Comparison of ENCODE assay signal across 8 cellular contexts in the genomic region with DNA sequence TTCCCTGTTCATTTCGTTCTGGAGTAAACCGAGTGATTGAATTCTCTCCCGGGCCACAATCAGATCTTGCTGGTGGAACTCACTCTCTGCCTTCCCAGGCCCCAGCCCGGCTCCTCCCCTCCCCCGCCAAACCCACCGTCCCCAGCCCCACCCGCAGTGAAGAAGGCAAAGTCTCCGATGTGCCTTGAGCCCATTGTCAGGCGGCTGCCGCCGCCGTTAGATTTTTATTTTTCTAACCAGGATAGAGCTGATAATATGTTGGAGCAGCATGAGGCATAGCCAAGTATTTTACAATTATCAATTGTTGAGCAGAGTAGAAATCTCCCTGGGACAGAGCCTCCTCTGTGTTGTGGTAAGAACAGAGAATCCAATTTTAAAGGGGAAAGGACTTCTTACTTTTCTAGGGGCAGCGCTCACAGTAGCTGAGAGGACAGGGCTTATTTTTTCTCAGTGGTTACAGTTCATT. TPM values are rescaled to one million over a fixed set of nuclear protein-coding genes. Genes with fewer than 3 reads are reported as not detected.
DNase-seq lines count a peak whose midpoint lies in the region; ATAC-seq lines count a peak whose summit lies in the region.

No MANE protein-coding gene starts in this region.

- no peaks in the 10 kb centered on the region for H3K27me3 ChIP-seq in thymus (ENCODE audit: control insufficient read depth, insufficient read depth)

- H3K4me3 Mint-ChIP-seq in memory B cell: peak overlapping the region; percentile 89

- peaks cover 4% of the 10 kb centered on the region for H3K27me3 Mint-ChIP-seq in memory B cell

- ATAC-seq in memory B cell (ENCODE audit: low read depth): no peak
- no peak for ATAC-seq in GM21786 (IDR thresholded peaks at IDR 0.05; ENCODE audit: unreplicated experiment)

- peaks cover 9% of the 10 kb centered on the region for H3K4me1 ChIP-seq in thymus (ENCODE audit: control insufficient read depth, insufficient read depth, low read length)

- H3K4me1 Mint-ChIP-seq in memory B cell: peaks cover 9% of the 10 kb centered on the region

- no peaks in the 10 kb centered on the region for H3K9me3 Mint-ChIP-seq in memory B cell

- H3K27ac Mint-ChIP-seq in memory B cell: no peak overlapping the region

- no peaks in the 10 kb centered on the region for H3K9me3 ChIP-seq in thymus (ENCODE audit: control insufficient read depth)

- peak; percentile 45 for DNase-seq in NCI-H345 (lab: John Stamatoyannopoulos, UW)
- DNase-seq in NCI-H345 treated with DMSO at 0.1 percent for 48 hours (lab: John Stamatoyannopoulos, UW; ENCODE audit: unreplicated experiment): no peak
- peak; percentile 55 for DNase-seq in OCI-M1 (lab: John Stamatoyannopoulos, UW)
- peak; percentile 9 for DNase-seq in cerebellar cortex (ENCODE audit: low spot score)
- no peak for DNase-seq in memory B cell (ENCODE audit: low spot score in 2 of 2)
- no peak for DNase-seq in effector CD8-positive, alpha-beta T cell (lab: John Stamatoyannopoulos, UW)

- H3K4me3 ChIP-seq in thymus (ENCODE audit: low read length): peak overlapping the region; percentile 56

- H3K27ac ChIP-seq in thymus (ENCODE audit: low read depth): no peak overlapping the region

- 8% methylated on average over 13 of the region's 13 CpGs for WGBS in thymus

- no peaks in the 10 kb centered on the region for H3K36me3 ChIP-seq in thymus (ENCODE audit: control insufficient read depth, insufficient read depth)

- no peaks in the 10 kb centered on the region for H3K36me3 Mint-ChIP-seq in memory B cell

RNA-seq across cellular contexts. Expression of gene PSAT1, which starts 1.2 kb away (rescaled TPM):
- polyA plus RNA-seq in thymus: 21.7 TPM

Comparison
In these comparisons a context has a peak if more than half of its experiments do, and no peak if none do; other contexts are left out.
1. DNase-seq: peak in NCI-H345 (single experiment), OCI-M1 (single experiment) and cerebellar cortex (single experiment); none in NCI-H345 treated with DMSO at 0.1 percent for 48 hours (single experiment), memory B cell (0 of 2) and effector CD8-positive, alpha-beta T cell (single experiment).